8 cellular contexts compared by ENCODE assay signal in genomic region chr10:110651044-110651958, GRCh38. TPM values are rescaled to one million over a fixed set of nuclear protein-coding genes. Genes with fewer than 3 reads are reported as not detected.
DNase-seq lines count a peak whose midpoint lies in the region; ATAC-seq, FAIRE-seq and TF ChIP-seq lines count a peak whose summit lies in the region.

No MANE protein-coding gene starts in this region.

- H3K4me1 ChIP-seq in DOHH2 (ENCODE audit: control insufficient read depth, low read length) (peaks cover 42% of the 10 kb centered on the region), transverse colon (no peaks in the 10 kb centered on the region), upper lobe of right lung (no peaks in the 10 kb centered on the region)

- in situ Hi-C loops in transverse colon (cut with MboI; ENCODE audit: low pct_ligation_motif_present in 1 of 4, low pct_unique_long_range_greater_than_20kb in 1 of 4, low sequenced_read_pairs in 3 of 4): no loop called here

- intact Hi-C loops in transverse colon (cut with DNase I; ENCODE audit: low total_unique reads) (no loop called here), upper lobe of right lung (cut with DNase I) (no loop called here)

- H3K9me2 ChIP-seq in DOHH2 (replicated peaks; ENCODE audit: control insufficient read depth, low read length): no peaks in the 10 kb centered on the region

- H3K4me2 ChIP-seq in DOHH2 (ENCODE audit: low read length): peak overlapping the region; percentile 49

- peak; percentile 14 for DNase-seq in HTR-8/SVneo (ENCODE audit: insufficient read length, low spot score)
- peak; percentile 57 for DNase-seq in epidermal melanocyte (ENCODE audit: insufficient read length, low spot score)
- DNase-seq in transverse colon: no peak
- DNase-seq in effector CD8-positive, alpha-beta T cell (lab: John Stamatoyannopoulos, UW): no peak
- no peak for DNase-seq in upper lobe of right lung
- no peak for DNase-seq in caudate nucleus (lab: John Stamatoyannopoulos, UW)

- WGBS in transverse colon (ENCODE audit: low coverage in 1 of 2), 2 donors: 50% methylated on average over 7 to 12 of the region's 12 CpGs

- peak overlapping the region; percentile 4; the same call in 1 of the 2 replicates for H3K4me3 ChIP-seq in DOHH2 (ENCODE audit: low read length)
- H3K4me3 ChIP-seq in transverse colon: no peak overlapping the region
- no peak overlapping the region for H3K4me3 ChIP-seq in upper lobe of right lung

- peaks cover 8% of the 10 kb centered on the region for H3K27me3 ChIP-seq in DOHH2 (ENCODE audit: control insufficient read depth, low read length)
- H3K27me3 ChIP-seq in transverse colon: peaks cover 65% of the 10 kb centered on the region
- peaks cover 62% of the 10 kb centered on the region for H3K27me3 ChIP-seq in upper lobe of right lung

- ATAC-seq in GM21447 (IDR thresholded peaks at IDR 0.05; ENCODE audit: unreplicated experiment): peak; percentile 92
- ATAC-seq in upper lobe of right lung: no peak

- no peak for FAIRE-seq in HTR-8/SVneo (lab: Jason Lieb, UNC)

- H3K36me3 ChIP-seq in DOHH2 (ENCODE audit: control insufficient read depth, low read length) (no peaks in the 10 kb centered on the region), transverse colon (no peaks in the 10 kb centered on the region), upper lobe of right lung (no peaks in the 10 kb centered on the region)

- no peaks in the 10 kb centered on the region for H4K20me1 ChIP-seq in DOHH2 (ENCODE audit: control insufficient read depth, insufficient read depth, low read depth, low read length)

- no peak for TF ChIP-seq CTCF in DOHH2 (IDR thresholded peaks at IDR 0.05; ENCODE audit: low read depth, low read length, poor library complexity, severe bottlenecking)
- no peak for TF ChIP-seq CTCF in transverse colon (IDR thresholded peaks at IDR 0.05)
- no peak for TF ChIP-seq CTCF in upper lobe of right lung (IDR thresholded peaks at IDR 0.05)

- no peaks in the 10 kb centered on the region; the same call in 1 of the 2 replicates for H3F3A ChIP-seq in DOHH2 (ENCODE audit: control insufficient read depth, insufficient read depth)

- no peaks in the 10 kb centered on the region for H3K79me2 ChIP-seq in DOHH2 (ENCODE audit: control insufficient read depth, low read length)

- TF ChIP-seq EP300 in transverse colon (IDR thresholded peaks at IDR 0.05; ENCODE audit: low read depth): no peak

- TF ChIP-seq POLR2A in transverse colon (IDR thresholded peaks at IDR 0.05): no peak

- H3K27ac ChIP-seq in DOHH2 (ENCODE audit: low read depth, low read length) (no peak overlapping the region; the same call in 1 of the 2 replicates), transverse colon (peak overlapping the region in 3 of 4 donors; percentile 15 to 46 (median 46)), upper lobe of right lung (no peak overlapping the region), caudate nucleus (ENCODE audit: low read depth, low read length) (no peak overlapping the region)

- H3K9me3 ChIP-seq in DOHH2 (ENCODE audit: control insufficient read depth, insufficient read depth, low read length) (no peaks in the 10 kb centered on the region), transverse colon (no peaks in the 10 kb centered on the region), upper lobe of right lung (no peaks in the 10 kb centered on the region)

RNA-seq across cellular contexts. Expression of gene RBM20, which starts 7.2 kb away (rescaled TPM):
- total RNA-seq in transverse colon: 10 to 100 TPM in 1 of 4 donors, 1 to 10 TPM in 3; 1.2 to 10.5 (median 2.9) TPM
- 0.41 TPM for total RNA-seq in upper lobe of right lung

Comparison
In these comparisons a context has a peak if more than half of its experiments do, and no peak if none do; other contexts are left out.
1. H3K27ac ChIP-seq: peak in transverse colon (3 of 4); none in DOHH2 (single experiment), upper lobe of right lung (single experiment) and caudate nucleus (single experiment).
2. DNase-seq: peak in HTR-8/SVneo (single experiment) and epidermal melanocyte (single experiment); none in transverse colon (single experiment), effector CD8-positive, alpha-beta T cell (single experiment), upper lobe of right lung (single experiment) and caudate nucleus (0 of 61).